In the genomic region with DNA sequence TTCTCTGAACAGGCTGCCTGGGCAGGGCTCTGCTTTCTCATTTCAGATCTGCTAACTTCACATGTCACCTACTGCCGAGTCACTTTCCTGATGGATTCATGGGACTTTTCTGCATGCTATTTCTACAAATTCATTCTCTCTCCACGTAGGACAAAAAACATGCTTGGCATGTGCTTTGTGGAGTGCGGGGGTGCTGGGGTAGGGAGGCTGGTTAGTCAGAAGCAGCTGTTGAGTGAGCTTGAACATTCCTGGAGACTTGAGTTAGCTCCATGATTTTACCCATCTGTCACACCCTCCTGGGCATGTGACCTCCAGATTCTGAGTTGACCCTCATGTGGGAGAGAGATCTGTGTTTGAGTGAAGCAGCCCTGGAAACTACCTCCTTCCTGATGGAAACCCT, we compare ENCODE assay signal across 11 cellular contexts.
DNase-seq lines count a peak whose midpoint lies in the region; ATAC-seq and FAIRE-seq lines count a peak whose summit lies in the region.
"Had no signal": no experiment of that assay in that cellular context is flagged by ENCODE, and none has a peak within 500 bp of the region (broad histone marks: within the 10 kb centered on the region; RNA-seq: fewer than 3 reads in every experiment).

No MANE protein-coding gene starts in this region.

- H3K27ac ChIP-seq in esophagus (ENCODE audit: low read depth in 2 of 2, low read length in 1 of 2) (peak overlapping the region; percentile 33 to 48), muscle layer of duodenum (ENCODE audit: low read length) (peak overlapping the region; percentile 46)

- H3K27me3 ChIP-seq in esophagus (ENCODE audit: control insufficient read depth in 1 of 2, insufficient read depth in 2 of 2, low read length in 2 of 2): no peaks in the 10 kb centered on the region
- no peaks in the 10 kb centered on the region for H3K27me3 ChIP-seq in muscle layer of duodenum (ENCODE audit: low read depth, low read length)

- H3K4me3 ChIP-seq in esophagus (ENCODE audit: low read depth in 1 of 2, low read length in 2 of 2) (no peak overlapping the region), muscle layer of duodenum (ENCODE audit: low read depth in 1 of 2, low read length in 2 of 2) (no peak overlapping the region)

- peak; percentile 92 for FAIRE-seq in RCC 7860 (lab: Jason Lieb, UNC)

- intact Hi-C loops in left colon (cut with DNase I, micrococcal nuclease): no loop called here

- ATAC-seq in left colon (no peak), GM21367 (IDR thresholded peaks at IDR 0.05; ENCODE audit: unreplicated experiment) (no peak), GM19035 (IDR thresholded peaks at IDR 0.05; ENCODE audit: unreplicated experiment) (no peak)
- ATAC-seq: activated CD4-positive, CD25-positive, alpha-beta regulatory T cell treated with anti-CD3 and anti-CD28 coated beads, Interleukin-2, amount 50 U/mL, for 24 hours had no signal

- DNase-seq in AG08395 (ENCODE audit: low spot score) (peak; percentile 96), RCC 7860 (ENCODE audit: low spot score) (peak; percentile 96), D341Med (ENCODE audit: low spot score) (no peak), left colon (no peak)
- DNase-seq: Caco-2, NCI-H524 had no signal

- H3K36me3 ChIP-seq in esophagus (ENCODE audit: control insufficient read depth in 2 of 2, insufficient read depth in 2 of 2, low read length in 1 of 2) (peaks cover 7 to 15% of the 10 kb centered on the region in 2 donors), muscle layer of duodenum (ENCODE audit: control insufficient read depth in 1 of 2, insufficient read depth in 2 of 2, low read length in 2 of 2) (peaks cover 9 to 17% of the 10 kb centered on the region in 2 donors)

- 32 to 43% methylated on average over 3 of the region's 3 CpGs for WGBS in esophagus, 2 donors

- H3K4me1 ChIP-seq in esophagus (ENCODE audit: control insufficient read depth in 2 of 2, insufficient read depth in 2 of 2, low read length in 1 of 2) (peaks cover 3 to 20% of the 10 kb centered on the region in 2 donors), muscle layer of duodenum (ENCODE audit: control insufficient read depth in 1 of 2, insufficient read depth in 2 of 2, low read length in 2 of 2) (peaks cover 0 to 12% of the 10 kb centered on the region in 2 donors)

- H3K9me3 ChIP-seq in esophagus (ENCODE audit: control insufficient read depth in 2 of 2, insufficient read depth in 1 of 2, low read depth in 1 of 2, low read length in 1 of 2): no peaks in the 10 kb centered on the region
- H3K9me3 ChIP-seq in muscle layer of duodenum (ENCODE audit: control insufficient read depth in 1 of 2, low read length in 2 of 2): no peaks in the 10 kb centered on the region
- H3K9me3 ChIP-seq: Caco-2 had no signal

Comparison
In these comparisons a context has a peak if more than half of its experiments do, and no peak if none do; other contexts are left out.
1. DNase-seq: peak in AG08395 (single experiment) and RCC 7860 (single experiment); none in D341Med (single experiment) and left colon (0 of 2).